Comparison of ENCODE assay signal across 22 cellular contexts in genomic region chr1:165869343-165869742, GRCh38. TPM values are rescaled to one million over a fixed set of nuclear protein-coding genes. Genes with fewer than 3 reads are reported as not detected.
A peak's percentile ranks its signal among the peaks of the same experiment; 100 is the strongest.
DNase-seq lines count a peak whose midpoint lies in the region; ATAC-seq and TF ChIP-seq lines count a peak whose summit lies in the region.
"Had no signal": no experiment of that assay in that cellular context is flagged by ENCODE, and none has a peak within 500 bp of the region (broad histone marks: within the 10 kb centered on the region; RNA-seq: fewer than 3 reads in every experiment).

No MANE protein-coding gene starts in this region.

- H3K27ac Mint-ChIP-seq in progenitor cell of endocrine pancreas, result no peak overlapping the region
- H3K27ac Mint-ChIP-seq in stimulated activated effector memory CD8-positive, alpha-beta T cell treated with anti-CD3 and anti-CD28 coated beads, Interleukin-12 subunit alpha, Interleukin-12 subunit beta, amount 100 ng/mL, for 72 hours, result no peak overlapping the region
- H3K27ac Mint-ChIP-seq in activated CD4-positive, alpha-beta T cell treated with anti-CD3 and anti-CD28 coated beads, Interleukin-2, amount 10 ng/mL, durations not matched to agents 7 days and 5 days, result no peak overlapping the region
- H3K27ac Mint-ChIP-seq: B cell had no signal

- no peaks in the 10 kb centered on the region for H3K9me3 ChIP-seq in DND-41 (ENCODE audit: insufficient read depth, low read length, severe bottlenecking)
- no peaks in the 10 kb centered on the region for H3K9me3 ChIP-seq in PC-3 (ENCODE audit: low read length)
- peaks cover 19% of the 10 kb centered on the region for H3K9me3 ChIP-seq in A673 (ENCODE audit: low read depth, low read length, poor library complexity, severe bottlenecking)
- H3K9me3 ChIP-seq: ascending aorta, gastroesophageal sphincter, Peyer's patch, suprapubic skin had no signal

- BruUV-seq in PC-3 (replicated peaks; lab: Mats Ljungman, UMichigan) (no TSS peak), A673 (replicated peaks; lab: Mats Ljungman, UMichigan) (no TSS peak)

- POLR2A ChIA-PET in activated CD4-positive, alpha-beta T cell treated with anti-CD3 and anti-CD28 coated beads, Interleukin-2, amount 10 ng/mL, durations not matched to agents 7 days and 5 days (lab: Charles Lee), result no interaction called here
- POLR2A ChIA-PET in PC-3 (lab: Charles Lee; ENCODE audit: unreplicated experiment) (no interaction called here), A673 (lab: Charles Lee; ENCODE audit: low non-redundant PET) (no interaction called here)

- ATAC-seq in DND-41 (ENCODE audit: insufficient read depth, low read depth) (no peak), PC-3 (no peak)
- ATAC-seq in stimulated activated effector memory CD8-positive, alpha-beta T cell treated with anti-CD3 and anti-CD28 coated beads, Interleukin-12 subunit alpha, Interleukin-12 subunit beta, amount 100 ng/mL, for 72 hours, result no peak
- ATAC-seq: gastroesophageal sphincter, left ventricle myocardium superior had no signal

- H3F3A ChIP-seq in PC-3 (ENCODE audit: low read length, unreplicated experiment), result no peaks in the 10 kb centered on the region

- H3K9me2 ChIP-seq in PC-3 (replicated peaks; ENCODE audit: low read length), result no peaks in the 10 kb centered on the region

- TF ChIP-seq CTCF in DND-41 (IDR thresholded peaks at IDR 0.05; ENCODE audit: borderline replicate concordance, extremely low read depth, low read length, poor library complexity, severe bottlenecking) (no peak), epithelial cell of proximal tubule (conservative IDR thresholded peaks at IDR 0.05; ENCODE audit: low read depth, low read length) (peak; percentile 20), progenitor cell of endocrine pancreas (IDR thresholded peaks at IDR 0.05; ENCODE audit: unreplicated experiment) (peak; percentile 30), PC-3 (conservative IDR thresholded peaks at IDR 0.05; ENCODE audit: low read depth, low read length) (no peak), A673 (conservative IDR thresholded peaks at IDR 0.05; ENCODE audit: low read depth, low read length) (no peak; the same call in 1 of the 2 replicates)

- no peaks in the 10 kb centered on the region for H3K27me3 ChIP-seq in DND-41 (ENCODE audit: insufficient read depth, low read length, poor library complexity)
- H3K27me3 ChIP-seq in PC-3 (ENCODE audit: low read length), result no peaks in the 10 kb centered on the region
- no peaks in the 10 kb centered on the region for H3K27me3 ChIP-seq in A673 (replicated peaks; ENCODE audit: insufficient read depth, low read depth, low read length, poor library complexity)
- H3K27me3 ChIP-seq: ascending aorta, gastroesophageal sphincter, Peyer's patch, suprapubic skin had no signal

- H3K4me3 Mint-ChIP-seq in progenitor cell of endocrine pancreas (ENCODE audit: low read depth), result no peak overlapping the region
- H3K4me3 Mint-ChIP-seq in stimulated activated effector memory CD8-positive, alpha-beta T cell treated with anti-CD3 and anti-CD28 coated beads, Interleukin-12 subunit alpha, Interleukin-12 subunit beta, amount 100 ng/mL, for 72 hours, result no peak overlapping the region
- no peak overlapping the region for H3K4me3 Mint-ChIP-seq in activated CD4-positive, alpha-beta T cell treated with anti-CD3 and anti-CD28 coated beads, Interleukin-2, amount 10 ng/mL, durations not matched to agents 7 days and 5 days
- H3K4me3 Mint-ChIP-seq: B cell had no signal

- CTCF ChIA-PET in activated CD4-positive, alpha-beta T cell treated with anti-CD3 and anti-CD28 coated beads, Interleukin-2, amount 10 ng/mL, durations not matched to agents 7 days and 5 days (lab: Charles Lee), result no interaction called here
- CTCF ChIA-PET in PC-3 (lab: Charles Lee), result no interaction called here
- CTCF ChIA-PET in A673 (lab: Charles Lee), result no interaction called here

- no peak overlapping the region for H3K4me3 ChIP-seq in DND-41 (ENCODE audit: low read depth in 1 of 2, low read length in 2 of 2)
- H3K4me3 ChIP-seq in epithelial cell of proximal tubule (ENCODE audit: low read depth, low read length), result no peak overlapping the region
- no peak overlapping the region for H3K4me3 ChIP-seq in PC-3 (ENCODE audit: low read length)
- H3K4me3 ChIP-seq in A673 (ENCODE audit: low read depth, low read length, poor library complexity, severe bottlenecking), result no peak overlapping the region
- H3K4me3 ChIP-seq: ascending aorta, coronary artery, gastroesophageal sphincter, Peyer's patch, skin epidermis, suprapubic skin had no signal

- H2AFZ ChIP-seq in DND-41 (ENCODE audit: low read depth, low read length) (no peak overlapping the region), PC-3 (ENCODE audit: low read length) (no peak overlapping the region)

- H3K27ac ChIP-seq in DND-41 (ENCODE audit: low read length) (peak overlapping the region; percentile 88), PC-3 (ENCODE audit: low read length) (no peak overlapping the region), A673 (ENCODE audit: low read depth, low read length, poor library complexity, severe bottlenecking) (no peak overlapping the region)
- H3K27ac ChIP-seq: ascending aorta, coronary artery, gastroesophageal sphincter, Peyer's patch, skin epidermis, suprapubic skin had no signal

- H3K9me3 Mint-ChIP-seq in progenitor cell of endocrine pancreas (ENCODE audit: low read depth), result peaks cover 18% of the 10 kb centered on the region
- no peaks in the 10 kb centered on the region for H3K9me3 Mint-ChIP-seq in stimulated activated effector memory CD8-positive, alpha-beta T cell treated with anti-CD3 and anti-CD28 coated beads, Interleukin-12 subunit alpha, Interleukin-12 subunit beta, amount 100 ng/mL, for 72 hours
- H3K9me3 Mint-ChIP-seq in activated CD4-positive, alpha-beta T cell treated with anti-CD3 and anti-CD28 coated beads, Interleukin-2, amount 10 ng/mL, durations not matched to agents 7 days and 5 days, result no peaks in the 10 kb centered on the region

- peaks cover 8% of the 10 kb centered on the region for H3K4me1 Mint-ChIP-seq in progenitor cell of endocrine pancreas (ENCODE audit: low read depth)
- peaks cover 32% of the 10 kb centered on the region for H3K4me1 Mint-ChIP-seq in stimulated activated effector memory CD8-positive, alpha-beta T cell treated with anti-CD3 and anti-CD28 coated beads, Interleukin-12 subunit alpha, Interleukin-12 subunit beta, amount 100 ng/mL, for 72 hours
- H3K4me1 Mint-ChIP-seq in activated CD4-positive, alpha-beta T cell treated with anti-CD3 and anti-CD28 coated beads, Interleukin-2, amount 10 ng/mL, durations not matched to agents 7 days and 5 days, result peaks cover 38% of the 10 kb centered on the region

- peaks cover 16% of the 10 kb centered on the region for H3K36me3 Mint-ChIP-seq in progenitor cell of endocrine pancreas (ENCODE audit: insufficient read depth)
- no peaks in the 10 kb centered on the region for H3K36me3 Mint-ChIP-seq in stimulated activated effector memory CD8-positive, alpha-beta T cell treated with anti-CD3 and anti-CD28 coated beads, Interleukin-12 subunit alpha, Interleukin-12 subunit beta, amount 100 ng/mL, for 72 hours
- H3K36me3 Mint-ChIP-seq in activated CD4-positive, alpha-beta T cell treated with anti-CD3 and anti-CD28 coated beads, Interleukin-2, amount 10 ng/mL, durations not matched to agents 7 days and 5 days (ENCODE audit: low read depth), result peaks cover 2% of the 10 kb centered on the region

- H3K79me2 ChIP-seq in DND-41 (ENCODE audit: insufficient read depth, low read length) (peaks cover 95% of the 10 kb centered on the region), PC-3 (ENCODE audit: low read length) (peaks cover 99% of the 10 kb centered on the region)

- H3K27me3 Mint-ChIP-seq in progenitor cell of endocrine pancreas, result no peaks in the 10 kb centered on the region
- H3K27me3 Mint-ChIP-seq in activated CD4-positive, alpha-beta T cell treated with anti-CD3 and anti-CD28 coated beads, Interleukin-2, amount 10 ng/mL, durations not matched to agents 7 days and 5 days, result no peaks in the 10 kb centered on the region
- H3K27me3 Mint-ChIP-seq: B cell had no signal

- H3K4me1 ChIP-seq in DND-41 (ENCODE audit: insufficient read depth, low read length) (peaks cover 100% of the 10 kb centered on the region), PC-3 (ENCODE audit: insufficient read depth, low read length) (peaks cover 7% of the 10 kb centered on the region), A673 (ENCODE audit: insufficient read depth, low read length, poor library complexity, severe bottlenecking) (no peaks in the 10 kb centered on the region)
- H3K4me1 ChIP-seq: ascending aorta, gastroesophageal sphincter, suprapubic skin had no signal

- H4K20me1 ChIP-seq in DND-41 (ENCODE audit: insufficient read depth, low read length), result peaks cover 21% of the 10 kb centered on the region; the same call in 1 of the 2 replicates
- peaks cover 70% of the 10 kb centered on the region for H4K20me1 ChIP-seq in PC-3 (ENCODE audit: low read length)

- intact Hi-C loops in PC-3 (cut with micrococcal nuclease) (no loop called here), A673 (cut with micrococcal nuclease; ENCODE audit: unreplicated experiment) (loop anchor here (10.0 kb wide), 1 partner anchor 65 kb away; no protein-coding TSS in a partner anchor)

- no peak for DNase-seq in DND-41
- DNase-seq in RPMI7951 (ENCODE audit: low read depth), result peak; percentile 31
- no peak for DNase-seq in epithelial cell of proximal tubule (ENCODE audit: low read depth)
- DNase-seq in progenitor cell of endocrine pancreas (ENCODE audit: low spot score, unreplicated experiment), result no peak
- DNase-seq in stimulated activated effector memory CD8-positive, alpha-beta T cell treated with anti-CD3 and anti-CD28 coated beads, Interleukin-12 subunit alpha, Interleukin-12 subunit beta, amount 100 ng/mL, for 72 hours (ENCODE audit: low spot score in 2 of 2), result no peak
- DNase-seq in activated CD4-positive, alpha-beta T cell treated with anti-CD3 and anti-CD28 coated beads, Interleukin-2, amount 10 ng/mL, durations not matched to agents 7 days and 5 days, result no peak
- no peak for DNase-seq in PC-3
- DNase-seq in A673 (ENCODE audit: low spot score), result no peak
- DNase-seq: activated CD4-positive, alpha-beta T cell treated with anti-CD3 and anti-CD28 coated beads for 48 hours; activated naive CD4-positive, alpha-beta T cell treated with Interleukin-2 at 50 U/mL for 16 hours; left ventricle myocardium superior; NCI-H1436 treated with DMSO at 0.1 percent for 48 hours; NCI-H82; occipital lobe; Peyer's patch; stimulated activated CD8-positive, alpha-beta memory T cell treated with anti-CD3 and anti-CD28 coated beads, Interleukin-4, amount 100 ng/mL, for 48 hours had no signal

- H3K9ac ChIP-seq in DND-41 (ENCODE audit: low read depth, low read length) (peak overlapping the region; percentile 55), PC-3 (ENCODE audit: low read length) (no peak overlapping the region)

- H3K36me3 ChIP-seq in DND-41 (ENCODE audit: insufficient read depth, low read length) (peaks cover 25% of the 10 kb centered on the region), PC-3 (ENCODE audit: low read depth, low read length) (peaks cover 17% of the 10 kb centered on the region), A673 (ENCODE audit: insufficient read depth, low read length, poor library complexity, severe bottlenecking) (no peaks in the 10 kb centered on the region)
- H3K36me3 ChIP-seq: ascending aorta, gastroesophageal sphincter, Peyer's patch, suprapubic skin had no signal

- H3K4me2 ChIP-seq in DND-41 (ENCODE audit: insufficient read depth, low read length) (peak overlapping the region; percentile 18), PC-3 (ENCODE audit: low read length) (no peak overlapping the region)

RNA-seq across cellular contexts. Expression of gene UCK2, which starts 41.9 kb away (rescaled TPM):
- total RNA-seq in RPMI7951 (2014; rRNA removed; shearing (Covaris generic)), result 106 and 112 TPM in 2 replicates
- total RNA-seq in epithelial cell of proximal tubule (62.4 and 126 TPM in 2 replicates), progenitor cell of endocrine pancreas (29.7 and 30.6 TPM in 2 replicates), PC-3 (2014; rRNA removed) (193 and 209 TPM in 2 replicates), A673 (2021) (78.7 and 84.2 TPM in 2 replicates)
- 10 to 100 TPM; 22.4 to 23.7 TPM for total RNA-seq in activated CD4-positive, alpha-beta T cell treated with anti-CD3 and anti-CD28 coated beads, Interleukin-2, amount 10 ng/mL, durations not matched to agents 7 days and 5 days

Comparison
In these comparisons a context has a peak if more than half of its experiments do, and no peak if none do; other contexts are left out.
1. CTCF ChIP-seq: peak in epithelial cell of proximal tubule (single experiment) and progenitor cell of endocrine pancreas (single experiment); none in DND-41 (single experiment), PC-3 (single experiment) and A673 (single experiment).